23 cellular contexts compared by ENCODE assay signal in genomic region chr5:620152-620551, GRCh38.
"Had no signal": no experiment of that assay in that cellular context is flagged by ENCODE, and none has a peak within 500 bp of the region (broad histone marks: within the 10 kb centered on the region; RNA-seq: fewer than 3 reads in every experiment).

No MANE protein-coding gene starts in this region.

- H3K27ac ChIP-seq: body of pancreas, cardiac muscle cell, epithelial cell of prostate, heart left ventricle, neural progenitor cell, ovary, psoas muscle had no signal

- H3K4me2 ChIP-seq: neural progenitor cell had no signal

- H3K9me3 ChIP-seq: body of pancreas, mucosa of descending colon, ovary, psoas muscle had no signal

- H3K4me3 ChIP-seq: body of pancreas, cardiac muscle cell, heart left ventricle, mucosa of descending colon, neural progenitor cell, ovary, psoas muscle had no signal

- H3K36me3 ChIP-seq: neural progenitor cell, ovary had no signal

- H3K9me3 Mint-ChIP-seq: activated naive CD4-positive, alpha-beta T cell treated with anti-CD3 and anti-CD28 coated beads, Interleukin-2, amount 50 U/mL, for 24 hours had no signal

- H3K4me3 Mint-ChIP-seq: activated CD4-positive, alpha-beta memory T cell treated with anti-CD3 and anti-CD28 coated beads for 36 hours; activated naive CD4-positive, alpha-beta T cell treated with anti-CD3 and anti-CD28 coated beads, Interleukin-2, amount 50 U/mL, for 24 hours; neural progenitor cell had no signal

- H3K4me1 ChIP-seq: body of pancreas, heart left ventricle, neural progenitor cell, psoas muscle had no signal

- H3K27me3 Mint-ChIP-seq: activated CD4-positive, alpha-beta memory T cell treated with anti-CD3 and anti-CD28 coated beads for 36 hours; activated naive CD4-positive, alpha-beta T cell treated with anti-CD3 and anti-CD28 coated beads, Interleukin-2, amount 50 U/mL, for 24 hours had no signal

- H3K27me3 ChIP-seq: body of pancreas, cardiac muscle cell, heart left ventricle, neural progenitor cell, ovary had no signal

- H3K9ac ChIP-seq: neural progenitor cell had no signal

- ATAC-seq: body of pancreas, heart left ventricle, mucosa of descending colon, psoas muscle, right cardiac atrium had no signal

- FAIRE-seq: islet of Langerhans, small intestine had no signal

- H2AFZ ChIP-seq: neural progenitor cell had no signal

- DNase-seq: activated CD4-positive, alpha-beta memory T cell treated with anti-CD3 and anti-CD28 coated beads for 36 hours; activated CD4-positive, alpha-beta T cell treated with anti-CD3 and anti-CD28 coated beads for 4 hours; activated CD4-positive, CD25-positive, alpha-beta regulatory T cell; activated gamma-delta T cell treated with Interleukin-2 at 50 U/mL for 16 hours; activated T-cell treated with anti-CD3 and anti-CD28 coated beads for 4 hours; anterior cingulate cortex; mesenchymal stem cell; small intestine; stimulated activated CD4-positive, alpha-beta T cell treated with anti-CD3 and anti-CD28 coated beads, Interleukin-2, amount 100 ng/mL, for 48 hours; stimulated activated naive CD4-positive, alpha-beta T cell treated with Interleukin-2 at 50 U/mL for 16 hours; T-helper 1 cell; T-helper 9 cell had no signal

- H3K27ac Mint-ChIP-seq: activated CD4-positive, alpha-beta memory T cell treated with anti-CD3 and anti-CD28 coated beads for 36 hours; activated naive CD4-positive, alpha-beta T cell treated with anti-CD3 and anti-CD28 coated beads, Interleukin-2, amount 50 U/mL, for 24 hours; neural progenitor cell had no signal
